Comparison of ENCODE assay signal across 8 cellular contexts in the genomic region with DNA sequence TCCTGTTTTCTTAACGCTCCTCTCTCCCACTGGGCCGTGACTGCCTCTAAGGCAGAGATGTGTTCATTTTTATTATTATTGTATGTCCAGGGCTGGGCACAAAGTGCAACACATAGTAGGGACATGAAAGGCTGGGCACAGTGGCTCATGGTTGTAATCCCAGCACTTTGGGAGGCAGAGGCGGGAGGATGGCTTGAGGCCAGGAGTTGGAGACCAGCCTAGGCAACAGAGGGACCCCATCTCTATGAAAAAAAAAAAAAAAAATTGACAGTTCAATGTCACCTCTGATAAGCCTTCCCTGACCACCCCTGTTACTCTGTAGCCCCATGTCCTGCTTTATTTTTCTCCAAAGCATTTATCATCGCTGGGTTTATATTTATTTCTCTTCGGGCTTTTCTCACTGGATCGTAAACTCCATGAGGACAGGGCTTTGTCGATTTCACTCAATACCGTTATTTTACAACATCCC. TPM values are rescaled to one million over a fixed set of nuclear protein-coding genes. Genes with fewer than 3 reads are reported as not detected.
DNase-seq lines count a peak whose midpoint lies in the region; ATAC-seq and TF ChIP-seq lines count a peak whose summit lies in the region.

No MANE protein-coding gene starts in this region.

- no peak overlapping the region for H3K4me3 ChIP-seq in NB4 (ENCODE audit: low read depth, low read length)
- peak overlapping the region; percentile 53 for H3K4me3 ChIP-seq in colonic mucosa
- no peak overlapping the region for H3K4me3 ChIP-seq in neural progenitor cell

- no peaks in the 10 kb centered on the region for H3K4me1 ChIP-seq in colonic mucosa
- H3K4me1 ChIP-seq in neural progenitor cell, result peaks cover 27% of the 10 kb centered on the region

- peaks cover 35% of the 10 kb centered on the region for H4K20me1 ChIP-seq in neural progenitor cell (ENCODE audit: low read depth)

- H3K36me3 Mint-ChIP-seq in neural progenitor cell, result peaks cover 26% of the 10 kb centered on the region

- H3K27me3 ChIP-seq in colonic mucosa, result no peaks in the 10 kb centered on the region
- no peaks in the 10 kb centered on the region for H3K27me3 ChIP-seq in neural progenitor cell

- no peak for ATAC-seq in GM19463 (IDR thresholded peaks at IDR 0.05; ENCODE audit: unreplicated experiment)
- ATAC-seq in HG03025 (IDR thresholded peaks at IDR 0.05; ENCODE audit: low FRiP score, unreplicated experiment), result no peak
- ATAC-seq in HG02588 (IDR thresholded peaks at IDR 0.05; ENCODE audit: unreplicated experiment), result no peak

- H3K4me3 Mint-ChIP-seq in neural progenitor cell, result peak overlapping the region; percentile 100

- H3K9ac ChIP-seq in colonic mucosa (ENCODE audit: low read depth in 2 of 2, low read length in 2 of 2) (no peak overlapping the region), neural progenitor cell (no peak overlapping the region)

- H3K9me3 ChIP-seq in colonic mucosa (no peaks in the 10 kb centered on the region), neural progenitor cell (ENCODE audit: low read depth) (no peaks in the 10 kb centered on the region)

- H3K4me1 Mint-ChIP-seq in neural progenitor cell, result peaks cover 32% of the 10 kb centered on the region

- peak overlapping the region; percentile 99 for H3K27ac Mint-ChIP-seq in neural progenitor cell

- H3K27ac ChIP-seq in C4-2B (peak overlapping the region; percentile 93; the same call in 1 of the 2 replicates), colonic mucosa (peak overlapping the region; percentile 75), neural progenitor cell (no peak overlapping the region)

- H3K36me3 ChIP-seq in colonic mucosa (no peaks in the 10 kb centered on the region), neural progenitor cell (no peaks in the 10 kb centered on the region)

- peaks cover 12% of the 10 kb centered on the region for H3K27me3 Mint-ChIP-seq in neural progenitor cell (ENCODE audit: insufficient read depth, low read depth)

- H3K4me2 ChIP-seq in neural progenitor cell, result no peak overlapping the region

- peaks cover 44% of the 10 kb centered on the region for H3K79me2 ChIP-seq in neural progenitor cell (ENCODE audit: low read depth)

- DNase-seq in NB4 (ENCODE audit: low read depth) (peak; percentile 43), colonic mucosa (no peak), neural progenitor cell (ENCODE audit: low spot score) (no peak)
- no peak for DNase-seq in stimulated activated naive CD4-positive, alpha-beta T cell (lab: John Stamatoyannopoulos, UW)

- H2AFZ ChIP-seq in neural progenitor cell (replicated peaks), result peak overlapping the region; percentile 4

- TF ChIP-seq POLR2A in NB4 (IDR thresholded peaks at IDR 0.05; ENCODE audit: extremely low read depth, insufficient read length), result no peak

- TF ChIP-seq CTCF in C4-2B (conservative IDR thresholded peaks at IDR 0.05) (no peak), NB4 (IDR thresholded peaks at IDR 0.05; ENCODE audit: low read depth, low read length) (no peak), colonic mucosa (IDR thresholded peaks at IDR 0.05) (no peak), neural progenitor cell (IDR thresholded peaks at IDR 0.05) (no peak)

- peaks cover 13% of the 10 kb centered on the region for H3F3A ChIP-seq in neural progenitor cell (ENCODE audit: low read depth)

- intact Hi-C loops in colonic mucosa (cut with DNase I), result no loop called here

- peaks cover 5% of the 10 kb centered on the region for H3K9me3 Mint-ChIP-seq in neural progenitor cell

RNA-seq across cellular contexts. Expression of a gene that starts 0.5 kb away (rescaled TPM):
- total RNA-seq in colonic mucosa, result 10 to 100 TPM; 64.5 to 92.0 TPM
- 258 and 305 TPM in 2 replicates for total RNA-seq in neural progenitor cell (ENCODE audit: low replicate concordance)

RNA-seq across cellular contexts. Expression of a gene that starts 16.6 kb away (rescaled TPM):
- total RNA-seq in colonic mucosa (10 to 100 TPM; 27.2 to 62.2 TPM), neural progenitor cell (ENCODE audit: low replicate concordance) (19.1 and 29.1 TPM in 2 replicates)
